ENCODE assay signal across 27 cellular contexts in the genomic region with DNA sequence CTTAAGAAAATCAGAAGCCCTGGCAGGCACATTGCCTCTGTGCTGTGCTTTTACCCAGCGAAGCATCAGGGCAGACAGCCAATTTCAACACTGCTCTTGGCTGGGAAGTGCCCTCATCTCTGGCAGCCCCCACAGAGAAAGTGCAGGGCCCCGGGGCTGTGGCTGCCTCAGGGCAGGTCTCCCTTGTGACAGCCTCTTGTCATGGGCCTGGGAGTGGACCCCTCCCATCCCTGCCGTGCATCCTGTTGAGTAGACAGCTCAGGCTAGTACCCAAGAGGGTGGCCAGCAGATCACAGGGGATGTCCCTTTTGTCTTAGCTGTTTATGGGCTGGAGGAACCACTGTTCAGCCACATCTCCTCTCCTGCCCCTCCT. TPM values are rescaled to one million over a fixed set of nuclear protein-coding genes. Genes with fewer than 3 reads are reported as not detected.
DNase-seq lines count a peak whose midpoint lies in the region; ATAC-seq and TF ChIP-seq lines count a peak whose summit lies in the region.
"Had no signal": no experiment of that assay in that cellular context is flagged by ENCODE, and none has a peak within 500 bp of the region (broad histone marks: within the 10 kb centered on the region; RNA-seq: fewer than 3 reads in every experiment).

No MANE protein-coding gene starts in this region.

- H3K36me3 Mint-ChIP-seq in activated T-helper 2 cell treated with anti-CD3 and anti-CD28 coated beads, Interferon-gamma antibody, Interleukin-2, Interleukin-4, amounts not matched to agents 10 μg/mL and 5 μg/mL and 100 μg/mL, durations not matched to agents 14 hours and 24 hours and 36 hours (ENCODE audit: low read depth), result peaks cover 4% of the 10 kb centered on the region
- H3K36me3 Mint-ChIP-seq in osteocyte (ENCODE audit: unreplicated experiment) (no peaks in the 10 kb centered on the region), MCF 10A (ENCODE audit: insufficient read depth, unreplicated experiment) (peaks cover 5% of the 10 kb centered on the region)

- peaks cover 15% of the 10 kb centered on the region for H3K9me3 Mint-ChIP-seq in activated T-helper 2 cell treated with anti-CD3 and anti-CD28 coated beads, Interferon-gamma antibody, Interleukin-2, Interleukin-4, amounts not matched to agents 10 μg/mL and 5 μg/mL and 100 μg/mL, durations not matched to agents 14 hours and 24 hours and 36 hours
- peaks cover 36% of the 10 kb centered on the region for H3K9me3 Mint-ChIP-seq in osteocyte (ENCODE audit: unreplicated experiment)
- H3K9me3 Mint-ChIP-seq in MCF 10A (ENCODE audit: unreplicated experiment), result peaks cover 34% of the 10 kb centered on the region

- no peak for TF ChIP-seq CTCF in osteocyte (IDR thresholded peaks at IDR 0.05)
- TF ChIP-seq CTCF in MCF 10A (IDR thresholded peaks at IDR 0.05; ENCODE audit: unreplicated experiment), result no peak

- CTCF ChIA-PET in MCF 10A (lab: Yijun Ruan, JAX), result no interaction called here

- ATAC-seq in GM18520 (IDR thresholded peaks at IDR 0.05; ENCODE audit: unreplicated experiment) (no peak), HG03196 (IDR thresholded peaks at IDR 0.05; ENCODE audit: unreplicated experiment) (no peak)
- ATAC-seq: activated CD4-positive, CD25-positive, alpha-beta regulatory T cell treated with anti-CD3 and anti-CD28 coated beads, Interleukin-2, amount 50 U/mL, for 24 hours; activated CD8-positive, alpha-beta T cell treated with anti-CD3 and anti-CD28 coated beads for 36 hours; naive thymus-derived CD4-positive, alpha-beta T cell had no signal

- H3K27me3 Mint-ChIP-seq in activated T-helper 2 cell treated with anti-CD3 and anti-CD28 coated beads, Interferon-gamma antibody, Interleukin-2, Interleukin-4, amounts not matched to agents 10 μg/mL and 5 μg/mL and 100 μg/mL, durations not matched to agents 14 hours and 24 hours and 36 hours (ENCODE audit: low read depth), result no peaks in the 10 kb centered on the region
- H3K27me3 Mint-ChIP-seq in osteocyte (ENCODE audit: unreplicated experiment) (no peaks in the 10 kb centered on the region), MCF 10A (ENCODE audit: insufficient read depth, unreplicated experiment) (no peaks in the 10 kb centered on the region)

- intact Hi-C loops in activated T-helper 2 cell treated with anti-CD3 and anti-CD28 coated beads, Interferon-gamma antibody, Interleukin-2, Interleukin-4, amounts not matched to agents 10 μg/mL and 5 μg/mL and 100 μg/mL, durations not matched to agents 14 hours and 24 hours and 36 hours (cut with micrococcal nuclease), result no loop called here
- intact Hi-C loops in MCF 10A (cut with micrococcal nuclease), result no loop called here

- DNase-seq in DMS79 (lab: John Stamatoyannopoulos, UW) (peak; percentile 94), MG63 (peak; percentile 61), osteocyte (ENCODE audit: extremely low spot score, unreplicated experiment) (peak; percentile 72), mucosa of gallbladder (ENCODE audit: low spot score) (no peak), MCF 10A (ENCODE audit: unreplicated experiment) (no peak)
- peak; percentile 4 for DNase-seq in activated T-helper 2 cell treated with anti-CD3 and anti-CD28 coated beads, Interferon-gamma antibody, Interleukin-2, Interleukin-4, amounts not matched to agents 10 μg/mL and 5 μg/mL and 100 μg/mL, durations not matched to agents 14 hours and 24 hours and 36 hours (ENCODE audit: low spot score)
- DNase-seq: activated CD8-positive, alpha-beta T cell treated with anti-CD3 and anti-CD28 coated beads for 36 hours; activated gamma-delta T cell treated with Interleukin-2 at 50 U/mL for 16 hours; brain microvascular endothelial cell; CD8-positive, alpha-beta memory T cell; effector CD8-positive, alpha-beta T cell; foreskin fibroblast; heart right ventricle; Karpas-422; naive thymus-derived CD4-positive, alpha-beta T cell; NCI-H1048; NCI-H2081 treated with DMSO at 0.1 percent for 48 hours; NCI-H510A treated with DMSO at 0.1 percent for 48 hours; stimulated activated CD4-positive, alpha-beta T cell treated with anti-CD3 and anti-CD28 coated beads, Interleukin-15, amount 100 ng/mL, for 24 hours; T-helper 1 cell; tibial artery had no signal

- H3K27ac Mint-ChIP-seq in activated T-helper 2 cell treated with anti-CD3 and anti-CD28 coated beads, Interferon-gamma antibody, Interleukin-2, Interleukin-4, amounts not matched to agents 10 μg/mL and 5 μg/mL and 100 μg/mL, durations not matched to agents 14 hours and 24 hours and 36 hours, result no peak overlapping the region
- no peak overlapping the region for H3K27ac Mint-ChIP-seq in osteocyte (ENCODE audit: unreplicated experiment)
- H3K27ac Mint-ChIP-seq in MCF 10A (ENCODE audit: low read depth, unreplicated experiment), result no peak overlapping the region
- H3K27ac Mint-ChIP-seq: activated CD8-positive, alpha-beta T cell treated with anti-CD3 and anti-CD28 coated beads for 36 hours; naive thymus-derived CD4-positive, alpha-beta T cell; stimulated activated naive CD8-positive, alpha-beta T cell treated with anti-CD3 and anti-CD28 coated beads, Interleukin-15, Interleukin-2, amounts not matched to agents 100 ng/mL and 50 ng/mL, for 24 hours had no signal

- no peak overlapping the region for H3K4me3 ChIP-seq in MG63
- H3K4me3 ChIP-seq: adrenal gland, heart right ventricle, right lobe of liver, tibial artery had no signal

- peaks cover 5% of the 10 kb centered on the region; the same call in 1 of the 2 replicates for H3K9me3 ChIP-seq in MG63
- H3K9me3 ChIP-seq: adrenal gland had no signal

- peaks cover 1% of the 10 kb centered on the region for H3K4me1 Mint-ChIP-seq in activated T-helper 2 cell treated with anti-CD3 and anti-CD28 coated beads, Interferon-gamma antibody, Interleukin-2, Interleukin-4, amounts not matched to agents 10 μg/mL and 5 μg/mL and 100 μg/mL, durations not matched to agents 14 hours and 24 hours and 36 hours (ENCODE audit: low read depth)
- no peaks in the 10 kb centered on the region for H3K4me1 Mint-ChIP-seq in osteocyte (ENCODE audit: unreplicated experiment)
- no peaks in the 10 kb centered on the region for H3K4me1 Mint-ChIP-seq in MCF 10A (ENCODE audit: insufficient read depth, unreplicated experiment)
- H3K4me1 Mint-ChIP-seq: CD8-positive, alpha-beta memory T cell; naive thymus-derived CD4-positive, alpha-beta T cell had no signal

- no TSS peak for BruUV-seq in MCF 10A (replicated peaks; lab: Mats Ljungman, UMichigan)

- H3K36me3 ChIP-seq in MG63, result no peaks in the 10 kb centered on the region
- H3K36me3 ChIP-seq: adrenal gland, brain microvascular endothelial cell, heart right ventricle, right lobe of liver, tibial artery had no signal

- POLR2A ChIA-PET in MCF 10A (lab: Yijun Ruan, JAX), result no interaction called here

- no peak overlapping the region for H3K4me3 Mint-ChIP-seq in activated T-helper 2 cell treated with anti-CD3 and anti-CD28 coated beads, Interferon-gamma antibody, Interleukin-2, Interleukin-4, amounts not matched to agents 10 μg/mL and 5 μg/mL and 100 μg/mL, durations not matched to agents 14 hours and 24 hours and 36 hours (ENCODE audit: low read depth)
- H3K4me3 Mint-ChIP-seq in osteocyte (ENCODE audit: unreplicated experiment) (no peak overlapping the region), MCF 10A (ENCODE audit: unreplicated experiment) (no peak overlapping the region)
- H3K4me3 Mint-ChIP-seq: activated CD8-positive, alpha-beta T cell treated with anti-CD3 and anti-CD28 coated beads for 36 hours; CD8-positive, alpha-beta memory T cell; naive thymus-derived CD4-positive, alpha-beta T cell; stimulated activated naive CD8-positive, alpha-beta T cell treated with anti-CD3 and anti-CD28 coated beads, Interleukin-15, Interleukin-2, amounts not matched to agents 100 ng/mL and 50 ng/mL, for 24 hours had no signal

- peaks cover 4% of the 10 kb centered on the region; the same call in 1 of the 2 replicates for H3K27me3 ChIP-seq in MG63
- H3K27me3 ChIP-seq: adrenal gland, brain microvascular endothelial cell, right lobe of liver had no signal

RNA-seq across cellular contexts. Expression of a gene that starts 23.3 kb away (rescaled TPM):
- total RNA-seq in MG63 (2014; rRNA removed; shearing (Covaris generic); ENCODE audit: low replicate concordance), result not detected in 2 replicates
- total RNA-seq in activated T-helper 2 cell treated with anti-CD3 and anti-CD28 coated beads, Interferon-gamma antibody, Interleukin-2, Interleukin-4, amounts not matched to agents 10 μg/mL and 5 μg/mL and 100 μg/mL, durations not matched to agents 14 hours and 24 hours and 36 hours, result 0.94 and 1.1 TPM in 2 replicates
- total RNA-seq in osteocyte (1.4 and 1.7 TPM in 2 replicates), mucosa of gallbladder (1.4 TPM), MCF 10A (2022) (0.47 and 0.86 TPM in 2 replicates)

Comparison
In these comparisons a context has a peak if more than half of its experiments do, and no peak if none do; other contexts are left out.
1. DNase-seq: peak in DMS79 (single experiment), MG63 (single experiment), activated T-helper 2 cell treated with anti-CD3 and anti-CD28 coated beads, Interferon-gamma antibody, Interleukin-2, Interleukin-4, amounts not matched to agents 10 μg/mL and 5 μg/mL and 100 μg/mL, durations not matched to agents 14 hours and 24 hours and 36 hours (single experiment) and osteocyte (single experiment); none in mucosa of gallbladder (single experiment) and MCF 10A (single experiment).